13 cellular contexts compared by ENCODE assay signal in the genomic region with DNA sequence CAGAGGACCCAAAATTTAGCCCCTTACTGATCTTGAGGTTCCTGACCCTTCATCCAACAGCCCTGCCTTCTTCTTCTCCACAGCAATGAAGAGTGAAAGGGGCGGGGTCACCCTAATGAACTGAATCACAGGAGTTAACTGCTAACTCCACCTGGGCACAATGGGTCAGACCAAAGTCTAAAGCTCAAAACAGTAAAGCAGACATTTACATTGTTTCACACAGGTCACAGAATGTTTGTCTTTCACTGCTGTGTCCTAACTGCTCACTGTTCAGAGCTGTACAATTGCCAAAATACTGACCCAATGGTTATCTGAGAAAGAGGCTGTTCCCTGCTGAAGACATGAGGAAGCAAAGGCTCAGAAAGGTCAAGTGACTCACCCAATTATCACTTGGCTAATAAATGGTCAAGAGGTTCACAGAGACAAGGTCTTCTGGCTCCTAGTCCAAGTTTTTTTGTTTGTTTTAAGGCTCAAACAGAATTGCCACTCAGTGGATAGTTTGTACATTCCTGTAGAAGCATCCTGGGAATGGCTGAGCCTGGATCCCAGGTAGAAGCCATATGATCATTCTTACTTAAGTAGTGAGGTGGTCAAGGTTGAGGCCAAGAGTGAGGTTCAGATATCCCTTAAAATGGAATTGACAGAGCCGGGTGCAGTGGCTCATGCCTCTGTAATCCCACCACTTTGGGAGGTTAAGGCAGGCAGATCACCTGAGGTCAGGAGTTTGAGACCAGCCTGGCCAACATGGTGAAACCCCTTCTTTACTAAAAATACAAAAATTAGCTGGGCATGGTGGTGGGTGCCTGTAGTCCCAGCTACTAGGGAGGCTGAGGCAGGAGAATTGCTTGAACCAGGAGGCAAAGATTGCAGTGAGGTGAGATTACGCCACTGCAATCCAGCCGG. TPM values are rescaled to one million over a fixed set of nuclear protein-coding genes. Genes with fewer than 3 reads are reported as not detected.
DNase-seq lines count a peak whose midpoint lies in the region; ATAC-seq, FAIRE-seq and TF ChIP-seq lines count a peak whose summit lies in the region.
"Had no signal": no experiment of that assay in that cellular context is flagged by ENCODE, and none has a peak within 500 bp of the region (broad histone marks: within the 10 kb centered on the region; RNA-seq: fewer than 3 reads in every experiment).

No MANE protein-coding gene starts in this region.

- H3K4me3 ChIP-seq in brain microvascular endothelial cell (ENCODE audit: low read depth, low read length) (no peak overlapping the region), mesodermal cell (ENCODE audit: extremely low read depth, insufficient read depth, low read length, poor library complexity, severe bottlenecking) (no peak overlapping the region)

- H3K4me1 Mint-ChIP-seq in mesothelial cell of epicardium, result peaks cover 7% of the 10 kb centered on the region

- H3K9me3 Mint-ChIP-seq in mesothelial cell of epicardium, result no peaks in the 10 kb centered on the region
- H3K9me3 Mint-ChIP-seq: activated T-helper 1 cell treated with anti-CD3 and anti-CD28 coated beads, Interleukin-12 subunit alpha, Interleukin-12 subunit beta, Interleukin-2, Interleukin-4 antibody, amounts not matched to agents 30 ng/mL and 10 ng/mL and 1 ng/mL, durations not matched to agents 14 hours and 24 hours and 36 hours had no signal

- no peak for FAIRE-seq in H54 (lab: Jason Lieb, UNC)

- H3K36me3 ChIP-seq in brain microvascular endothelial cell (replicated peaks), result no peaks in the 10 kb centered on the region
- peaks cover 7% of the 10 kb centered on the region for H3K36me3 ChIP-seq in mesodermal cell (ENCODE audit: control insufficient read depth, insufficient read depth, low read length)

- TF ChIP-seq POLR2A in H54 (IDR thresholded peaks at IDR 0.05; ENCODE audit: low read depth, low read length), result no peak

- no peak for ATAC-seq in HG03342 (IDR thresholded peaks at IDR 0.05; ENCODE audit: unreplicated experiment)
- ATAC-seq in HG02938 (IDR thresholded peaks at IDR 0.05; ENCODE audit: unreplicated experiment), result no peak

- H3K27me3 ChIP-seq in brain microvascular endothelial cell (replicated peaks), result no peaks in the 10 kb centered on the region

- no peak overlapping the region for H3K4me3 Mint-ChIP-seq in mesothelial cell of epicardium
- H3K4me3 Mint-ChIP-seq: activated T-helper 1 cell treated with anti-CD3 and anti-CD28 coated beads, Interleukin-12 subunit alpha, Interleukin-12 subunit beta, Interleukin-2, Interleukin-4 antibody, amounts not matched to agents 30 ng/mL and 10 ng/mL and 1 ng/mL, durations not matched to agents 14 hours and 24 hours and 36 hours had no signal

- H3K27me3 Mint-ChIP-seq in mesothelial cell of epicardium (ENCODE audit: low read depth), result no peaks in the 10 kb centered on the region

- no peaks in the 10 kb centered on the region for H3K9me3 ChIP-seq in mesodermal cell (ENCODE audit: control insufficient read depth, low read length)

- no peak overlapping the region for H3K27ac Mint-ChIP-seq in mesothelial cell of epicardium

- no peaks in the 10 kb centered on the region for H3K36me3 Mint-ChIP-seq in mesothelial cell of epicardium

- WGBS in mesodermal cell (ENCODE audit: insufficient coverage in 2 of 2), 2 experiments, result 90 to 96% methylated on average over 2 to 3 of the region's 4 CpGs

- H3K4me1 ChIP-seq in mesodermal cell (ENCODE audit: control insufficient read depth, insufficient read depth, low read length, poor library complexity, severe bottlenecking), result peaks cover 35% of the 10 kb centered on the region

- H3K27ac ChIP-seq in brain microvascular endothelial cell (peak overlapping the region; percentile 51), mesodermal cell (ENCODE audit: low read depth, low read length, severe bottlenecking) (peak overlapping the region; percentile 42)

- in situ Hi-C loops in Caki2 (cut with HindIII; ENCODE audit: low pct_unique_long_range_greater_than_20kb, low sequenced_read_pairs) (no loop called here), brain microvascular endothelial cell (cut with HindIII; ENCODE audit: low pct_ligation_motif_present, low sequenced_read_pairs) (no loop called here)

- no peak for TF ChIP-seq CTCF in brain microvascular endothelial cell (IDR thresholded peaks at IDR 0.05; ENCODE audit: low read depth, low read length, missing control alignments)
- TF ChIP-seq CTCF in mesothelial cell of epicardium (IDR thresholded peaks at IDR 0.05; ENCODE audit: unreplicated experiment), result no peak

- DNase-seq in Caki2 (ENCODE audit: low read depth), result peak; percentile 92
- DNase-seq in M059J (ENCODE audit: low read depth), result peak; percentile 98
- DNase-seq in brain microvascular endothelial cell, result no peak
- DNase-seq in H54 (ENCODE audit: insufficient read length, low spot score), result no peak
- DNase-seq in mesothelial cell of epicardium (ENCODE audit: low spot score in 2 of 2, unreplicated experiment in 2 of 2), result no peak
- DNase-seq: DMS153; effector CD4-positive, alpha-beta T cell; NCI-H774 had no signal

RNA-seq across cellular contexts. Expression of a gene that starts 35.1 kb away (rescaled TPM):
- 0.20 TPM in 1 of 2 replicates, not detected in the other for total RNA-seq in Caki2 (2014; rRNA removed; shearing (Covaris generic); ENCODE audit: low replicate concordance)
- 0.02 TPM in 1 of 2 replicates, not detected in the other for total RNA-seq in M059J (2014; rRNA removed; shearing (Covaris generic))
- not detected for polyA plus RNA-seq in mesodermal cell (2013, experiment 1 of 2)
- not detected for polyA plus RNA-seq in mesodermal cell (2013, experiment 2 of 2)
- 0.07 TPM in 1 of 3 replicates, not detected in the others for total RNA-seq in mesothelial cell of epicardium
- total RNA-seq: activated T-helper 1 cell treated with anti-CD3 and anti-CD28 coated beads, Interleukin-12 subunit alpha, Interleukin-12 subunit beta, Interleukin-2, Interleukin-4 antibody, amounts not matched to agents 30 ng/mL and 10 ng/mL and 1 ng/mL, durations not matched to agents 14 hours and 24 hours and 36 hours; T-helper 2 cell treated with Interferon-gamma antibody and Interleukin-4, amounts not matched to agents 100 ng/mL and 5 ng/mL, for 36 hours had no signal

RNA-seq across cellular contexts. Expression of a gene that starts 42.8 kb away (rescaled TPM):
- total RNA-seq in Caki2 (2014; rRNA removed; shearing (Covaris generic); ENCODE audit: low replicate concordance), result 321 and 355 TPM in 2 replicates
- total RNA-seq in M059J (2014; rRNA removed; shearing (Covaris generic)), result 303 and 313 TPM in 2 replicates
- polyA plus RNA-seq in mesodermal cell (2013, experiment 1 of 2), result 109 TPM
- polyA plus RNA-seq in mesodermal cell (2013, experiment 2 of 2), result 92.7 TPM
- 104 to 107 TPM (median 106 TPM) in 3 replicates for total RNA-seq in mesothelial cell of epicardium

RNA-seq across cellular contexts. Expression of a gene that starts 49.4 kb away (rescaled TPM):
- 9.0 and 16.5 TPM in 2 replicates for total RNA-seq in Caki2 (2014; rRNA removed; shearing (Covaris generic); ENCODE audit: low replicate concordance)
- total RNA-seq in M059J (2014; rRNA removed; shearing (Covaris generic)), result 10.6 and 19.4 TPM in 2 replicates
- 77.1 TPM for polyA plus RNA-seq in mesodermal cell (2013, experiment 1 of 2)
- 70.8 TPM for polyA plus RNA-seq in mesodermal cell (2013, experiment 2 of 2)
- total RNA-seq in mesothelial cell of epicardium, result 61.4 to 71.9 TPM (median 66.1 TPM) in 3 replicates

Comparison
In these comparisons a context has a peak if more than half of its experiments do, and no peak if none do; other contexts are left out.
1. DNase-seq: peak in Caki2 (single experiment) and M059J (single experiment); none in brain microvascular endothelial cell (single experiment), H54 (single experiment) and mesothelial cell of epicardium (0 of 2).